ENCODE assay signal across 8 cellular contexts in genomic region chr5:14143843-14144585, GRCh38. TPM values are rescaled to one million over a fixed set of nuclear protein-coding genes. Genes with fewer than 3 reads are reported as not detected.
DNase-seq lines count a peak whose midpoint lies in the region; ATAC-seq and TF ChIP-seq lines count a peak whose summit lies in the region.

No MANE protein-coding gene starts in this region.

- no peaks in the 10 kb centered on the region for H3K9me3 Mint-ChIP-seq in progenitor cell of endocrine pancreas (ENCODE audit: low read depth)

- H3K4me1 ChIP-seq in HEK293 (ENCODE audit: control insufficient read depth, insufficient read depth, low read length) (peaks cover 44% of the 10 kb centered on the region), cardiac muscle cell (ENCODE audit: low read depth) (peaks cover 37% of the 10 kb centered on the region)

- DNase-seq in NCI-H2081 (lab: John Stamatoyannopoulos, UW), result peak; percentile 61 to 71
- peak in 3 of 4 experiments; percentile 2 to 17 (median 12) for DNase-seq in activated naive CD4-positive, alpha-beta T cell (lab: John Stamatoyannopoulos, UW)
- DNase-seq in cardiac muscle cell (ENCODE audit: low read depth in 1 of 2, low spot score in 1 of 2), result peak; percentile 44 to 56
- DNase-seq in progenitor cell of endocrine pancreas (ENCODE audit: low spot score, unreplicated experiment), result peak; percentile 22
- no peak for DNase-seq in DMS153 (lab: John Stamatoyannopoulos, UW)

- peak overlapping the region; percentile 95 for H3K27ac Mint-ChIP-seq in progenitor cell of endocrine pancreas

- H3K4me3 ChIP-seq in HEK293 (ENCODE audit: low read depth, low read length), result peak overlapping the region; percentile 69
- H3K4me3 ChIP-seq in cardiac muscle cell, result peak overlapping the region; percentile 91

- H3K9me3 ChIP-seq in HEK293 (ENCODE audit: control insufficient read depth, insufficient read depth, low read depth, low read length) (no peaks in the 10 kb centered on the region), cardiac muscle cell (ENCODE audit: low read depth) (no peaks in the 10 kb centered on the region)

- no peaks in the 10 kb centered on the region for H3K36me3 Mint-ChIP-seq in progenitor cell of endocrine pancreas (ENCODE audit: insufficient read depth)

- no peaks in the 10 kb centered on the region for H3K27me3 ChIP-seq in cardiac muscle cell

- POLR2A ChIA-PET in HEK293 (lab: Yijun Ruan, JAX), result interaction anchor here (0.5 to 2.6 kb wide), 9 partner anchors 10 to 143 kb away, joined by 3 to 28 read pairs (median 4); no protein-coding TSS in a partner anchor

- H3K36me3 ChIP-seq in HEK293 (ENCODE audit: control insufficient read depth in 2 of 2, insufficient read depth in 1 of 2, low read length in 2 of 2) (no peaks in the 10 kb centered on the region), cardiac muscle cell (no peaks in the 10 kb centered on the region)

- peak; percentile 2 for ATAC-seq in GM18499 (IDR thresholded peaks at IDR 0.05; ENCODE audit: insufficient read depth, unreplicated experiment)
- no peak for ATAC-seq in HG03378 (IDR thresholded peaks at IDR 0.05; ENCODE audit: unreplicated experiment)

- CTCF ChIA-PET in HEK293 (lab: Yijun Ruan, JAX), result interaction anchor here (0.9 to 1.6 kb wide), 5 partner anchors 24 to 181 kb away, joined by 3 to 4 read pairs (median 4); no protein-coding TSS in a partner anchor

- peak overlapping the region; percentile 90 for H3K4me3 Mint-ChIP-seq in progenitor cell of endocrine pancreas (ENCODE audit: low read depth)

- peaks cover 11% of the 10 kb centered on the region for H3K27me3 Mint-ChIP-seq in progenitor cell of endocrine pancreas

- H3K27ac ChIP-seq in HEK293 (ENCODE audit: extremely low read depth, low read depth, low read length) (peak overlapping the region; percentile 98), cardiac muscle cell (peak overlapping the region; percentile 81)

- H3K4me1 Mint-ChIP-seq in progenitor cell of endocrine pancreas (ENCODE audit: low read depth), result peaks cover 41% of the 10 kb centered on the region

- TF ChIP-seq CTCF in HEK293 (tag by site-specific recombination; IDR thresholded peaks at IDR 0.05) (no peak), cardiac muscle cell (IDR thresholded peaks at IDR 0.05; ENCODE audit: low read depth, low read length) (no peak), progenitor cell of endocrine pancreas (IDR thresholded peaks at IDR 0.05; ENCODE audit: unreplicated experiment) (no peak)

TF ChIP-seq in HEK293, 187 proteins besides CTCF, POLR2A, EP300 and RAD21 (continues in another document):
- TF ChIP-seq ZNF639 (tag by site-specific recombination; IDR thresholded peaks at IDR 0.05) (no peak), ZNF558 (tag by site-specific recombination; IDR thresholded peaks at IDR 0.05) (no peak), ZNF416 (tag by site-specific recombination; IDR thresholded peaks at IDR 0.05) (no peak), ELK4 (IDR thresholded peaks at IDR 0.05; ENCODE audit: borderline replicate concordance, low read depth, low read length) (no peak), INSM2 (tag by site-specific recombination; IDR thresholded peaks at IDR 0.05) (no peak), ZNF16 (tag by site-specific recombination; IDR thresholded peaks at IDR 0.05; ENCODE audit: low read depth) (no peak), ZSCAN16 (tag by site-specific recombination; IDR thresholded peaks at IDR 0.05) (no peak), ZBTB8A (tag by site-specific recombination; IDR thresholded peaks at IDR 0.05) (peak; percentile 85), ZNF776 (tag by site-specific recombination; IDR thresholded peaks at IDR 0.05; ENCODE audit: borderline replicate concordance) (no peak), ZBTB6 (tag by site-specific recombination; IDR thresholded peaks at IDR 0.05) (no peak), SP2 (tag by site-specific recombination; IDR thresholded peaks at IDR 0.05) (peak; percentile 50; the same call in 1 of the 2 replicates), ZNF596 (tag by site-specific recombination; IDR thresholded peaks at IDR 0.05) (no peak), ZNF132 (tag by site-specific recombination; IDR thresholded peaks at IDR 0.05; ENCODE audit: borderline replicate concordance) (no peak), KLF9 (tag by site-specific recombination; IDR thresholded peaks at IDR 0.05; ENCODE audit: low read depth) (0 out of 2 replicates have a peak, but pooled peaks have one; percentile 55), YY2 (tag by site-specific recombination; IDR thresholded peaks at IDR 0.05) (no peak), ZNF48 (tag by site-specific recombination; IDR thresholded peaks at IDR 0.05) (no peak), SP7 (tag by site-specific recombination; IDR thresholded peaks at IDR 0.05) (peak; percentile 51; the same call in 1 of the 2 replicates), ZNF155 (tag by site-specific recombination; IDR thresholded peaks at IDR 0.05) (no peak), ZBTB1 (tag by site-specific recombination; IDR thresholded peaks at IDR 0.05) (no peak), ZNF19 (tag by site-specific recombination; IDR thresholded peaks at IDR 0.05; ENCODE audit: low read depth) (no peak), ZNF777 (tag by site-specific recombination; IDR thresholded peaks at IDR 0.05; ENCODE audit: borderline replicate concordance) (no peak), ZNF76 (tag by site-specific recombination; IDR thresholded peaks at IDR 0.05; ENCODE audit: borderline replicate concordance, low read depth) (0 out of 2 replicates have a peak, but pooled peaks have one; percentile 41), ZNF266 (tag by site-specific recombination; IDR thresholded peaks at IDR 0.05; ENCODE audit: low read depth) (no peak), ZFP69B (tag by site-specific recombination; IDR thresholded peaks at IDR 0.05) (no peak), SALL2 (tag by site-specific recombination; IDR thresholded peaks at IDR 0.05; ENCODE audit: borderline replicate concordance) (no peak), GLIS2 (tag by site-specific recombination; IDR thresholded peaks at IDR 0.05) (no peak; the same call in 1 of the 2 replicates), ZNF398 (tag by site-specific recombination; IDR thresholded peaks at IDR 0.05) (peak; percentile 21; the same call in 1 of the 2 replicates)

RNA-seq across cellular contexts. Expression of gene TRIO, which starts 0.9 kb away (rescaled TPM):
- total RNA-seq in cardiac muscle cell (74.3 and 104 TPM in 2 replicates), progenitor cell of endocrine pancreas (163 and 168 TPM in 2 replicates)
- 15.5 and 22.0 TPM in 2 replicates for polyA plus RNA-seq in cardiac muscle cell
